ENCODE assay signal across 8 cellular contexts in the genomic region with DNA sequence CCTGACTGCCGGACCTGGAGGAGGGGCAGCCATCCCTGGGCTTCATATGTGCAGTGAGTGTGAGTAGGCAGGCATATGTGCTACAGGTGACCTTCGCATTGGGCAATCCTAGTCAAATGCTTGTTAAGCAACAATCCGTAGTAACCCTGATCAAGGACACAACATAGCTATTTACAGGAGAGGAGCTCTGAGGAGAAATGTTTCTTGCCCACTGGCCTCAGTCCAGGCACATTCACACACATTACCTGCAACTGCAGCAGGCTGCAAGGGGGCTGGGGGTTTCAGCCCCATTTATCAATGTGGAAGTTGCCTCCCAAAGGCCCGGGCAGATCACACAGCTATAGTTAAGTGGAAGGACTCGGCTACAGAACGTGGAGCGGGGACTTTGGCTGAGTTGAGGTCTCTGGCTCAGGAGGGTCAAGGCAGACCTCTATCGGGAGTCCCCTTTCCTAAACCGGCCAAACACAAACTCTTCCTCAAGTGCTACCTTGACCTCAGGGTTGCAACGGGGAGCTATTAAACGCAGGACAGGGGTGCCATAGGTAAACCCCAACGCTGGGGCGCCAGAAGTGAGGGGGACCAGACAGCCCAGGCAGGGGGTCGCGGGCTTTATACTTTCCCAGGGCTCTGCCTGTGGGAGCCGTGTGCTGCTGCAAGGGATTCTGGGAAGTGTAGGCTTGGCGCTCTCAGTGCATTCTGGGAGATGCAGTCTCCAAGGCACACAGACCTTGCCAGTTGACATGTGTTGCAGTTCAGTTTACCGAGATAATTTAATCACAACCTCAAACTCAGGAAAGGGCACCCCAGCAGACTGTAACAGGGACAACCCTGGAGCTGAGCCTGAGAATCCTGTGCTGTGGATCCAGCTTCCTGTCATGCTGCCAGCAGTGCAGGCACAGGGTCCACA. TPM values are rescaled to one million over a fixed set of nuclear protein-coding genes. Genes with fewer than 3 reads are reported as not detected.
DNase-seq lines count a peak whose midpoint lies in the region; ATAC-seq and TF ChIP-seq lines count a peak whose summit lies in the region.

No MANE protein-coding gene starts in this region.

- ATAC-seq in GM21515 (IDR thresholded peaks at IDR 0.05; ENCODE audit: unreplicated experiment) (peak; percentile 44), HG03045 (IDR thresholded peaks at IDR 0.05; ENCODE audit: unreplicated experiment) (no peak)

- no peak for TF ChIP-seq CTCF in C4-2B (conservative IDR thresholded peaks at IDR 0.05)

- H3K27ac ChIP-seq in C4-2B = peak overlapping the region; percentile 5; the same call in 1 of the 2 replicates

- DNase-seq in NCI-H526 treated with DMSO at 0.1 percent for 48 hours (lab: John Stamatoyannopoulos, UW) (peak; percentile 16), germinal center (ENCODE audit: low spot score) (peak; percentile 79), occipital lobe (lab: John Stamatoyannopoulos, UW) (peak; percentile 48), NCI-H2107 treated with DMSO at 0.1 percent for 48 hours (lab: John Stamatoyannopoulos, UW; ENCODE audit: unreplicated experiment) (no peak)
- peak; percentile 75 for DNase-seq in activated effector memory CD4-positive, alpha-beta T cell treated with anti-CD3 and anti-CD28 coated beads, Interleukin-2, amount 50 U/mL, for 16 hours

RNA-seq across cellular contexts. Expression of a gene that starts 9.4 kb away (rescaled TPM):
- 6.2 TPM for total RNA-seq in occipital lobe

RNA-seq across cellular contexts. Expression of a gene that starts 17.6 kb away (rescaled TPM):
- total RNA-seq in occipital lobe = 4.5 TPM

RNA-seq across cellular contexts. Expression of a gene that starts 22.9 kb away (rescaled TPM):
- 17.3 TPM for total RNA-seq in occipital lobe

RNA-seq across cellular contexts. Expression of a gene that starts 24.5 kb away (rescaled TPM):
- total RNA-seq in occipital lobe = 132 TPM

RNA-seq across cellular contexts. Expression of a gene that starts 27.6 kb away (rescaled TPM):
- 0.31 TPM for total RNA-seq in occipital lobe
